Comparison of ENCODE assay signal across 15 cellular contexts in the genomic region with DNA sequence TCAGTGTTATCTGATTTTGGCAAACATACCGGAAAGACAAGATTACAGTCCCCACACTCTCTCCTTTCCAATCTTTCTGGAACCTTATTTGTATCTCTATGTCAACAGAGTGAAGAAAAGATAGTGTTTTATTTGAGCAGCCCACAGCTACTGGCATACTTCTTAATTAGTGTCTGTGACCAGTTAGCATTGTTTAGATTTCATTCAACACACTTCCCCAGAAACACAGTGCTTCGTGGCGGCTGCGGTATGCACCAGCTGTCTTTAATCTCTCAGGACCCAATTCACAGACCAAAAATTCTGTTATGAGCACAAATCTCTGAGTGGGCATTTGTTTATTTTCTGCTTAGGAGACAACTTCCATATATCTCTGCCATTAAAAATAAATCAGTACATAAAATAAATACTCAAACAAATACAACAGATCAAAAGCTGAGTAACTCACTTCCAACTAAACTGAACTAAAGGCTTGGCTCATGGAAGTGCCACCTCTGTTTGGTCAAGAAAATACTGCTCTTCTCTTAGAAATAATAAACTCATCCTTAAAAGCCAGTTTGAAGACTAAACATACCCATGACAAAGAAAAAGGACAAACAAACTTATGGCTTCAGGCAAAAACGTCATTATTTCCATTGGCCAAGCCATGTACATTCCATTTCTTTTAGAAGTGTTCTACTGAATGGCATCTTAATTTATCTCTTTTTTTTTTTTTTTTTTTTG.
DNase-seq lines count a peak whose midpoint lies in the region; ATAC-seq and TF ChIP-seq lines count a peak whose summit lies in the region.
"Had no signal": no experiment of that assay in that cellular context is flagged by ENCODE, and none has a peak within 500 bp of the region (broad histone marks: within the 10 kb centered on the region; RNA-seq: fewer than 3 reads in every experiment).

No MANE protein-coding gene starts in this region.

- TF ChIP-seq CTCF in AG04450 (IDR thresholded peaks at IDR 0.05; ENCODE audit: low read depth, low read length) (no peak), brain (conservative IDR thresholded peaks at IDR 0.05) (no peak)

- peak overlapping the region; percentile 12 for H3K27ac ChIP-seq in AG04450 (ENCODE audit: low read depth, low read length)
- no peak overlapping the region for H3K27ac ChIP-seq in Karpas-422 (ENCODE audit: low read length)
- H3K27ac ChIP-seq: BLaER1, breast epithelium, ovary had no signal

- H3K27ac Mint-ChIP-seq in brain, result peak overlapping the region; percentile 2 to 63 (median 26)
- no peak overlapping the region for H3K27ac Mint-ChIP-seq in activated CD4-positive, alpha-beta T cell treated with anti-CD3 and anti-CD28 coated beads, Interleukin-2, amount 10 ng/mL, durations not matched to agents 24 days and 14 days
- H3K27ac Mint-ChIP-seq in activated CD8-positive, alpha-beta memory T cell treated with anti-CD3 and anti-CD28 coated beads, Interleukin-2, amount 10 ng/mL, durations not matched to agents 7 days and 5 days, result no peak overlapping the region
- H3K27ac Mint-ChIP-seq: activated CD4-positive, alpha-beta T cell treated with anti-CD3 and anti-CD28 coated beads for 36 hours had no signal

- H3K36me3 ChIP-seq in Karpas-422 (ENCODE audit: insufficient read depth, low read length), result no peaks in the 10 kb centered on the region
- H3K36me3 ChIP-seq: BLaER1, breast epithelium, ovary, transverse colon had no signal

- peaks cover 4% of the 10 kb centered on the region for H3K27me3 Mint-ChIP-seq in brain
- no peaks in the 10 kb centered on the region for H3K27me3 Mint-ChIP-seq in activated CD4-positive, alpha-beta T cell treated with anti-CD3 and anti-CD28 coated beads, Interleukin-2, amount 10 ng/mL, durations not matched to agents 24 days and 14 days
- no peaks in the 10 kb centered on the region for H3K27me3 Mint-ChIP-seq in activated CD8-positive, alpha-beta memory T cell treated with anti-CD3 and anti-CD28 coated beads, Interleukin-2, amount 10 ng/mL, durations not matched to agents 7 days and 5 days
- H3K27me3 Mint-ChIP-seq: activated CD4-positive, alpha-beta T cell treated with anti-CD3 and anti-CD28 coated beads for 36 hours had no signal

- peak; percentile 44 for DNase-seq in AG04450 (ENCODE audit: low read depth, low spot score)
- DNase-seq in Karpas-422, result peak; percentile 11
- peak; percentile 80 for DNase-seq in myocyte (ENCODE audit: low read depth)
- no peak for DNase-seq in activated CD4-positive, alpha-beta T cell treated with anti-CD3 and anti-CD28 coated beads, Interleukin-2, amount 10 ng/mL, durations not matched to agents 24 days and 14 days
- DNase-seq in activated CD8-positive, alpha-beta memory T cell treated with anti-CD3 and anti-CD28 coated beads, Interleukin-2, amount 10 ng/mL, durations not matched to agents 7 days and 5 days, result no peak
- DNase-seq in stimulated activated naive CD4-positive, alpha-beta T cell (lab: John Stamatoyannopoulos, UW), result no peak
- no peak for DNase-seq in activated CD4-positive, alpha-beta T cell treated with anti-CD3 and anti-CD28 coated beads for 48 hours
- DNase-seq: activated CD4-positive, alpha-beta T cell treated with anti-CD3 and anti-CD28 coated beads for 36 hours; DMS79 treated with DMSO at 0.1 percent for 48 hours; ovary; T-helper 1 cell; transverse colon had no signal

- intact Hi-C loops in activated CD4-positive, alpha-beta T cell treated with anti-CD3 and anti-CD28 coated beads, Interleukin-2, amount 10 ng/mL, durations not matched to agents 24 days and 14 days (cut with micrococcal nuclease), result no loop called here

- peaks cover 2 to 18% (median 5%) of the 10 kb centered on the region in 5 experiments for H3K9me3 Mint-ChIP-seq in brain
- H3K9me3 Mint-ChIP-seq in activated CD4-positive, alpha-beta T cell treated with anti-CD3 and anti-CD28 coated beads, Interleukin-2, amount 10 ng/mL, durations not matched to agents 24 days and 14 days, result peaks cover 3% of the 10 kb centered on the region
- peaks cover 4% of the 10 kb centered on the region for H3K9me3 Mint-ChIP-seq in activated CD8-positive, alpha-beta memory T cell treated with anti-CD3 and anti-CD28 coated beads, Interleukin-2, amount 10 ng/mL, durations not matched to agents 7 days and 5 days (ENCODE audit: low read depth)

- no peak overlapping the region for H2AFZ ChIP-seq in Karpas-422 (ENCODE audit: low read length)

- CTCF ChIA-PET in AG04450 (lab: Charles Lee), result interaction anchor here (0.6 to 0.7 kb wide), 2 partner anchors 330 to 466 kb away, joined by 3 to 7 read pairs; no protein-coding TSS in a partner anchor
- CTCF ChIA-PET in activated CD8-positive, alpha-beta memory T cell treated with anti-CD3 and anti-CD28 coated beads, Interleukin-2, amount 10 ng/mL, durations not matched to agents 7 days and 5 days (lab: Charles Lee), result no interaction called here

- H3K36me3 Mint-ChIP-seq in brain, result no peaks in the 10 kb centered on the region
- H3K36me3 Mint-ChIP-seq in activated CD4-positive, alpha-beta T cell treated with anti-CD3 and anti-CD28 coated beads, Interleukin-2, amount 10 ng/mL, durations not matched to agents 24 days and 14 days (ENCODE audit: low read depth), result no peaks in the 10 kb centered on the region
- H3K36me3 Mint-ChIP-seq in activated CD8-positive, alpha-beta memory T cell treated with anti-CD3 and anti-CD28 coated beads, Interleukin-2, amount 10 ng/mL, durations not matched to agents 7 days and 5 days, result no peaks in the 10 kb centered on the region

- H3K4me1 ChIP-seq in Karpas-422 (ENCODE audit: low read length), result peaks cover 20% of the 10 kb centered on the region
- H3K4me1 ChIP-seq: transverse colon had no signal

- H3K79me2 ChIP-seq in Karpas-422 (ENCODE audit: low read length), result no peaks in the 10 kb centered on the region

- no peak overlapping the region for H3K4me2 ChIP-seq in Karpas-422 (ENCODE audit: low read depth, low read length, poor library complexity, severe bottlenecking)
- H3K4me2 ChIP-seq: BLaER1 had no signal

- no peaks in the 10 kb centered on the region for H3K9me2 ChIP-seq in Karpas-422 (replicated peaks; ENCODE audit: insufficient read depth, low read length)

- no peak overlapping the region for H3K9ac ChIP-seq in Karpas-422 (ENCODE audit: low read length)
- H3K9ac ChIP-seq: BLaER1 had no signal

- H4K20me1 ChIP-seq in Karpas-422 (ENCODE audit: insufficient read depth, low read depth, low read length), result no peaks in the 10 kb centered on the region
- H4K20me1 ChIP-seq: BLaER1 had no signal

- H3K27me3 ChIP-seq in AG04450 (ENCODE audit: control insufficient read depth, insufficient read depth, low read length) (no peaks in the 10 kb centered on the region), Karpas-422 (ENCODE audit: low read length) (no peaks in the 10 kb centered on the region)
- H3K27me3 ChIP-seq: BLaER1, breast epithelium, ovary, transverse colon had no signal

- H3K4me3 ChIP-seq in AG04450 (ENCODE audit: low read depth, low read length), result no peak overlapping the region
- no peak overlapping the region for H3K4me3 ChIP-seq in Karpas-422 (ENCODE audit: low read length)
- H3K4me3 ChIP-seq: BLaER1, breast epithelium, ovary, transverse colon had no signal

- H3K9me3 ChIP-seq in AG04450 (ENCODE audit: control insufficient read depth, insufficient read depth, low read length) (no peaks in the 10 kb centered on the region), Karpas-422 (ENCODE audit: low read length) (no peaks in the 10 kb centered on the region)
- H3K9me3 ChIP-seq: breast epithelium, ovary, transverse colon had no signal

- peaks cover 10% of the 10 kb centered on the region for H3K4me1 Mint-ChIP-seq in brain
- peaks cover 2% of the 10 kb centered on the region for H3K4me1 Mint-ChIP-seq in activated CD4-positive, alpha-beta T cell treated with anti-CD3 and anti-CD28 coated beads, Interleukin-2, amount 10 ng/mL, durations not matched to agents 24 days and 14 days
- H3K4me1 Mint-ChIP-seq in activated CD8-positive, alpha-beta memory T cell treated with anti-CD3 and anti-CD28 coated beads, Interleukin-2, amount 10 ng/mL, durations not matched to agents 7 days and 5 days, result no peaks in the 10 kb centered on the region
- H3K4me1 Mint-ChIP-seq: activated CD4-positive, alpha-beta T cell treated with anti-CD3 and anti-CD28 coated beads for 36 hours had no signal

- H3K4me3 Mint-ChIP-seq in brain, result no peak overlapping the region
- H3K4me3 Mint-ChIP-seq in activated CD4-positive, alpha-beta T cell treated with anti-CD3 and anti-CD28 coated beads, Interleukin-2, amount 10 ng/mL, durations not matched to agents 24 days and 14 days, result no peak overlapping the region
- H3K4me3 Mint-ChIP-seq in activated CD8-positive, alpha-beta memory T cell treated with anti-CD3 and anti-CD28 coated beads, Interleukin-2, amount 10 ng/mL, durations not matched to agents 7 days and 5 days, result no peak overlapping the region
- H3K4me3 Mint-ChIP-seq: activated CD4-positive, alpha-beta T cell treated with anti-CD3 and anti-CD28 coated beads for 36 hours had no signal

- POLR2A ChIA-PET in AG04450 (lab: Yijun Ruan, JAX), result interaction anchor here (0.7 kb wide), 2 partner anchors 46 to 335 kb away, joined by 4 to 6 read pairs; no protein-coding TSS in a partner anchor

- no peak for ATAC-seq in activated CD8-positive, alpha-beta memory T cell treated with anti-CD3 and anti-CD28 coated beads, Interleukin-2, amount 10 ng/mL, durations not matched to agents 7 days and 5 days
- ATAC-seq: activated CD4-positive, alpha-beta T cell treated with anti-CD3 and anti-CD28 coated beads for 36 hours had no signal

Comparison
In these comparisons a context has a peak if more than half of its experiments do, and no peak if none do; other contexts are left out.
1. DNase-seq: peak in AG04450 (single experiment), Karpas-422 (single experiment) and myocyte (single experiment); none in activated CD4-positive, alpha-beta T cell treated with anti-CD3 and anti-CD28 coated beads, Interleukin-2, amount 10 ng/mL, durations not matched to agents 24 days and 14 days (single experiment), activated CD8-positive, alpha-beta memory T cell treated with anti-CD3 and anti-CD28 coated beads, Interleukin-2, amount 10 ng/mL, durations not matched to agents 7 days and 5 days (single experiment), stimulated activated naive CD4-positive, alpha-beta T cell (0 of 6) and activated CD4-positive, alpha-beta T cell treated with anti-CD3 and anti-CD28 coated beads for 48 hours (single experiment).
2. H3K27ac Mint-ChIP-seq: peak in brain (5 of 5); none in activated CD4-positive, alpha-beta T cell treated with anti-CD3 and anti-CD28 coated beads, Interleukin-2, amount 10 ng/mL, durations not matched to agents 24 days and 14 days (single experiment) and activated CD8-positive, alpha-beta memory T cell treated with anti-CD3 and anti-CD28 coated beads, Interleukin-2, amount 10 ng/mL, durations not matched to agents 7 days and 5 days (single experiment).